ENCODE assay signal across 11 cellular contexts in genomic region chr15:83142151-83142550, GRCh38. TPM values are rescaled to one million over a fixed set of nuclear protein-coding genes. Genes with fewer than 3 reads are reported as not detected.
DNase-seq lines count a peak whose midpoint lies in the region; ATAC-seq, FAIRE-seq and TF ChIP-seq lines count a peak whose summit lies in the region.
"Not testable (repeated sequence)": the region's sequence is repeated elsewhere in the genome, so short reads cannot be mapped to it uniquely, and the experiment has no call there.
"Had no signal": no experiment of that assay in that cellular context is flagged by ENCODE, and none has a peak within 500 bp of the region (broad histone marks: within the 10 kb centered on the region; RNA-seq: fewer than 3 reads in every experiment).

No MANE protein-coding gene starts in this region.

- CTCF ChIA-PET in HEK293 (lab: Yijun Ruan, JAX): interaction anchor here (1.6 kb wide), 1 partner anchor 131 kb away, joined by 5 read pairs; the partner anchor contains the start of gene C15orf40
- CTCF ChIA-PET in K562 (lab: Yijun Ruan, JAX; ENCODE audit: low intra/inter-chr PET ratio): not testable (repeated sequence)

- TF ChIP-seq POLR2A in GM12891 (IDR thresholded peaks at IDR 0.05; ENCODE audit: low read depth, low read length); K562 (conservative IDR thresholded peaks at IDR 0.05): not testable (repeated sequence)

- not testable (repeated sequence) for TF ChIP-seq EP300 in K562 (IDR thresholded peaks at IDR 0.05; ENCODE audit: low read length)

- H2AFZ ChIP-seq in K562 (ENCODE audit: low read depth, low read length): not testable (repeated sequence)

- H3K36me3 Mint-ChIP-seq in endothelial cell (ENCODE audit: low read depth, unreplicated experiment): peaks cover 39% of the 10 kb centered on the region

- 27% methylated on average over 3 of the region's 3 CpGs for WGBS in K562 (ENCODE audit: insufficient coverage, low coverage, missing lambda C conversion rate)

- POLR2A ChIA-PET in HEK293 (lab: Yijun Ruan, JAX): not testable (repeated sequence)
- POLR2A ChIA-PET in K562 (lab: Yijun Ruan, JAX): interaction anchor here (1.1 kb wide), 1 partner anchor 22 kb away, joined by 3 read pairs; no protein-coding TSS in a partner anchor

- H3K27me3 ChIP-seq in K562 (ENCODE audit: control insufficient read depth in 2 of 2, insufficient read depth in 2 of 2, low read length in 2 of 2): not testable (repeated sequence)

- peak; percentile 38 for FAIRE-seq in GM12891 (lab: Jason Lieb, UNC)
- FAIRE-seq in K562 (lab: Jason Lieb, UNC): not testable (repeated sequence)

- peaks cover 48 to 53% of the 10 kb centered on the region in 2 experiments for H3K36me3 ChIP-seq in HEK293 (ENCODE audit: control insufficient read depth in 2 of 2, insufficient read depth in 1 of 2, low read length in 2 of 2)
- H3K36me3 ChIP-seq in K562 (ENCODE audit: control insufficient read depth, insufficient read depth, low read length): peaks cover 12% of the 10 kb centered on the region; the same call in 1 of the 3 replicates

- not testable (repeated sequence) for BruUV-seq in K562 (replicated peaks; lab: Mats Ljungman, UMichigan)

- H3K9ac ChIP-seq in K562 (ENCODE audit: insufficient read depth in 1 of 2, low read depth in 2 of 2, low read length in 2 of 2): not testable (repeated sequence)

- DNase-seq in GM12891 (ENCODE audit: insufficient read length, low spot score); K562 (ENCODE audit: extremely low read depth in 1 of 4, low spot score in 3 of 4); endothelial cell (ENCODE audit: low spot score): not testable (repeated sequence)

- in situ Hi-C loops in K562 (cut with MboI): not testable (repeated sequence)

- H3K4me2 ChIP-seq in K562 (ENCODE audit: insufficient read depth, low read length): not testable (repeated sequence)

- not testable (repeated sequence) for H3K79me2 ChIP-seq in K562 (ENCODE audit: control insufficient read depth, insufficient read depth, low read length)

- H3K9me3 ChIP-seq in HEK293 (ENCODE audit: control insufficient read depth, insufficient read depth, low read depth, low read length); K562 (replicated peaks; ENCODE audit: control insufficient read depth, insufficient read depth, low read depth, low read length): not testable (repeated sequence)

- H3K9me1 ChIP-seq in K562 (ENCODE audit: control insufficient read depth, insufficient read depth, low read length): not testable (repeated sequence)

- H3K4me3 Mint-ChIP-seq in endothelial cell (ENCODE audit: unreplicated experiment): peak overlapping the region; percentile 37

- not testable (repeated sequence) for H3K4me3 ChIP-seq in HEK293 (ENCODE audit: low read depth, low read length); K562

- H3K4me1 Mint-ChIP-seq in endothelial cell (ENCODE audit: unreplicated experiment): not testable (repeated sequence)

- not testable (repeated sequence) for H4K20me1 ChIP-seq in K562 (replicated peaks; ENCODE audit: control insufficient read depth, insufficient read depth, low read length)

- not testable (repeated sequence) for H3K27ac ChIP-seq in HEK293 (ENCODE audit: extremely low read depth, low read depth, low read length); K562 (ENCODE audit: extremely low read depth, low read depth, low read length)

- H3K9me3 Mint-ChIP-seq in endothelial cell (ENCODE audit: unreplicated experiment): not testable (repeated sequence)

- not testable (repeated sequence) for H3K27me3 Mint-ChIP-seq in endothelial cell (ENCODE audit: unreplicated experiment)

- intact Hi-C loops in K562 (cut with micrococcal nuclease): not testable (repeated sequence)

- not testable (repeated sequence) for ATAC-seq in SK-N-SH treated with all-trans-retinoic acid at 6 μM for 48 hours, K562

- H3K27ac Mint-ChIP-seq in endothelial cell (ENCODE audit: unreplicated experiment): not testable (repeated sequence)

- not testable (repeated sequence) for TF ChIP-seq RAD21 in K562 (CRISPR knock-in tag; conservative IDR thresholded peaks at IDR 0.05 in 1 of 2, IDR thresholded peaks at IDR 0.05 in 1 of 2)

- not testable (repeated sequence) for H3K4me1 ChIP-seq in HEK293 (ENCODE audit: control insufficient read depth, insufficient read depth, low read length); K562 (replicated peaks in 1 of 2; ENCODE audit: control insufficient read depth in 2 of 2, insufficient read depth in 2 of 2, low read length in 2 of 2)

- not testable (repeated sequence) for TF ChIP-seq CTCF in HEK293 (tag by site-specific recombination; IDR thresholded peaks at IDR 0.05); K562 (IDR thresholded peaks at IDR 0.05 in 2 of 3, conservative IDR thresholded peaks at IDR 0.05 in 1 of 3; ENCODE audit: insufficient read depth in 2 of 3, low read depth in 1 of 3, low read length in 3 of 3); endothelial cell (IDR thresholded peaks at IDR 0.05; ENCODE audit: unreplicated experiment)

TF ChIP-seq in HEK293, 187 proteins besides CTCF, POLR2A, EP300 and RAD21:
- TF ChIP-seq ZNF580 (tag by site-specific recombination; IDR thresholded peaks at IDR 0.05) (peak; percentile 72), ZNF146 (tag by site-specific recombination; IDR thresholded peaks at IDR 0.05) (peak; percentile 94)

TF ChIP-seq in SK-N-SH treated with all-trans-retinoic acid at 6 μM for 48 hours, 23 proteins besides CTCF, POLR2A, EP300 and RAD21:
- TF ChIP-seq ZNF8 (CRISPR knock-in tag; IDR thresholded peaks at IDR 0.05): peak; percentile 86
TF ChIP-seq in SK-N-SH treated with all-trans-retinoic acid at 6 μM for 48 hours: peak in this region for 1; not testable (repeated sequence) for 22.

TF ChIP-seq in K562, 482 proteins besides CTCF, POLR2A, EP300 and RAD21:
- TF ChIP-seq ZNF146 (CRISPR knock-in tag; IDR thresholded peaks at IDR 0.05; ENCODE audit: unreplicated experiment) (peak; percentile 90), RBM25 (IDR thresholded peaks at IDR 0.05; ENCODE audit: low read depth, low read length, severe bottlenecking) (peak; percentile 7), KDM1A (IDR thresholded peaks at IDR 0.05) (0 out of 4 replicates have a peak, but pooled peaks of 1 of the 2 experiments have one; percentile 8)
TF ChIP-seq in K562: peak in this region for 3; not testable (repeated sequence) for 479.

RNA-seq across cellular contexts. Expression of gene TM6SF1, which starts 34.7 kb away (rescaled TPM):
- 0.99 TPM for polyA plus RNA-seq in GM12891 (2012; ENCODE audit: low read depth, missing spikeins)
- 3.2 and 5.4 TPM in 2 replicates for total RNA-seq in K562 (2011; cell fraction: chromatin; rRNA removed; ENCODE audit: low replicate concordance)
- total RNA-seq in K562 (2011; cell fraction: nucleolus; rRNA removed): 2.3 and 3.0 TPM in 2 replicates
- total RNA-seq in K562 (2011; cell fraction: nucleoplasm; rRNA removed): 1.7 and 2.9 TPM in 2 replicates
- total RNA-seq in K562 (2014; rRNA removed) (1.8 and 3.3 TPM in 2 replicates), K562 (2014; rRNA removed; fragmentation: Illumina TruSeq; extraction: Trizol) (4.4 and 4.6 TPM in 2 replicates), K562 (2015; rRNA removed; fragmentation: Illumina TruSeq; extraction: Trizol) (1.1 and 1.3 TPM in 2 replicates), K562 (2021) (2.7 and 4.1 TPM in 2 replicates), endothelial cell (ENCODE audit: unreplicated experiment) (6.0 TPM)
- polyA plus RNA-seq in K562 (2011; rRNA removed) (1.0 and 6.1 TPM in 2 replicates), K562 (2014; fragmentation: Illumina TruSeq; extraction: Trizol) (3.5 and 4.4 TPM in 2 replicates), K562 (2014; fragmentation: Nextera tagmentation; extraction: Ambion mirVana) (1 to 10 TPM; 5.2 to 5.6 TPM), K562 (2014; rRNA removed) (2.9 and 4.5 TPM in 2 replicates)
- polyA plus RNA-seq in K562 (2011; cell fraction: cytosol; rRNA removed): 0.34 and 2.9 TPM in 2 replicates
- 1.5 and 9.2 TPM in 2 replicates for polyA plus RNA-seq in K562 (2011; cell fraction: nucleus; rRNA removed)
- 2.7 and 34.9 TPM in 2 replicates for polyA plus RNA-seq in K562 (2012)
- 0.35 and 2.2 TPM in 2 replicates for polyA minus RNA-seq in K562 (2011; rRNA and poly(A)+ RNA removed)
- 1.0 TPM in 1 of 2 replicates, not detected in the other for polyA minus RNA-seq in K562 (2011; cell fraction: cytosol; rRNA and poly(A)+ RNA removed)
- 0.54 and 4.1 TPM in 2 replicates for polyA minus RNA-seq in K562 (2011; cell fraction: nucleus; rRNA and poly(A)+ RNA removed)
- total RNA-seq: A172; Caco-2; Calu3; CD4-positive, alpha-beta T cell; CD8-positive, alpha-beta T cell had no signal
- polyA plus RNA-seq: CD4-positive, alpha-beta memory T cell had no signal
